ENCODE assay signal across 25 cellular contexts in the genomic region with DNA sequence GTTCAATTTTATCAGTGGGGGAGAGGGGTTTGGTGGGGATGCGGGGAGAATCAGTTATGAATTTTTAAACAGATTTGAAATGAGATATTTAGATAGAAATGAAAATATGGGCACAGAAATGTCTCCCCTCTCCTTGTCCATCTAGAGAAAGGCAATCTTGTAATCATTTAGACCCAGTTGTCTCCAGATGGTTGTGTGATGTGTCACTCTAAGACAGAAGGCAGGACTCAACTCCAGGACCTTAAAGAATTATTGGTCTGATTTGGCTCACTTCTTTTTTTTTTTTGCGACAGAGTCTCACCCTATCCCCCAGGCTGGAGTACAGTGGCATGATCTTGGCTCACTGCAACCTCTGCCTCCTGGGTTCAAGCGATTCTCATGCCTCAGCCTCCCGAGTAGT.
"Had no signal": no experiment of that assay in that cellular context is flagged by ENCODE, and none has a peak within 500 bp of the region (broad histone marks: within the 10 kb centered on the region; RNA-seq: fewer than 3 reads in every experiment).

No MANE protein-coding gene starts in this region.

- H3K27me3 ChIP-seq: colonic mucosa, dorsolateral prefrontal cortex, esophagus muscularis mucosa, sigmoid colon, spleen, upper lobe of left lung had no signal

- DNase-seq: activated CD4-positive, alpha-beta T cell treated with anti-CD3 and anti-CD28 coated beads for 4 hours; activated CD4-positive, alpha-beta T cell treated with anti-CD3 and anti-CD28 coated beads, Interleukin-2, amount 50 U/mL, for 48 hours; activated CD4-positive, CD25-positive, alpha-beta regulatory T cell; activated CD8-positive, alpha-beta memory T cell treated with anti-CD3 and anti-CD28 coated beads, Interleukin-2, amount 50 U/mL, for 48 hours; activated naive CD4-positive, alpha-beta T cell treated with Interleukin-2 at 50 U/mL for 16 hours; activated naive CD8-positive, alpha-beta T cell treated with anti-CD3 and anti-CD28 coated beads for 36 hours; activated T-cell treated with anti-CD3 and anti-CD28 coated beads, Interleukin-2, amount 50 U/mL, for 4 hours; amniotic stem cell; colonic mucosa; dorsolateral prefrontal cortex; effector memory CD8-positive, alpha-beta T cell; lower lobe of right lung; mesendoderm; mucosa of descending colon; naive B cell; nucleus accumbens; sigmoid colon; spleen; stimulated activated CD4-positive, alpha-beta T cell treated with anti-CD3 and anti-CD28 coated beads, Interleukin-4, amount 100 ng/mL, for 24 hours; stimulated activated naive CD8-positive, alpha-beta T cell treated with anti-CD3 and anti-CD28 coated beads, Interleukin-15, Interleukin-2, amounts not matched to agents 100 U/mL and 50 U/mL, for 24 hours; upper lobe of left lung had no signal

- H3K4me1 ChIP-seq: colonic mucosa, esophagus muscularis mucosa, lower lobe of right lung, sigmoid colon, upper lobe of left lung had no signal

- H3K27ac ChIP-seq: colonic mucosa, dorsolateral prefrontal cortex, esophagus muscularis mucosa, lower lobe of right lung, sigmoid colon, spleen, upper lobe of left lung had no signal

- ATAC-seq: activated T-cell treated with anti-CD3 and anti-CD28 coated beads, Interleukin-2, amount 50 U/mL, for 4 hours; effector memory CD8-positive, alpha-beta T cell; lower lobe of right lung; mucosa of descending colon; stimulated activated naive CD8-positive, alpha-beta T cell treated with anti-CD3 and anti-CD28 coated beads, Interleukin-15, Interleukin-2, amounts not matched to agents 100 U/mL and 50 U/mL, for 24 hours had no signal

- FAIRE-seq: bronchial epithelial cell, endothelial cell of umbilical vein, keratinocyte had no signal

- H3K36me3 ChIP-seq: colonic mucosa, esophagus muscularis mucosa, lower lobe of right lung, sigmoid colon, spleen, upper lobe of left lung had no signal

- H3K4me3 ChIP-seq: colonic mucosa, dorsolateral prefrontal cortex, esophagus muscularis mucosa, lower lobe of right lung, mucosa of descending colon, sigmoid colon, spleen, upper lobe of left lung had no signal

- H3K9me3 ChIP-seq: colonic mucosa, esophagus muscularis mucosa, lower lobe of right lung, mucosa of descending colon, sigmoid colon, spleen, upper lobe of left lung had no signal
